ENCODE assay signal across 20 cellular contexts in genomic region chr4:95601342-95601741, GRCh38.
"Had no signal": no experiment of that assay in that cellular context is flagged by ENCODE, and none has a peak within 500 bp of the region (broad histone marks: within the 10 kb centered on the region; RNA-seq: fewer than 3 reads in every experiment).

No MANE protein-coding gene starts in this region.

- ATAC-seq: activated T-helper 17 cell treated with anti-CD3 and anti-CD28 coated beads, Interleukin-2, amount 50 U/mL, for 72 hours; SK-N-SH treated with all-trans-retinoic acid at 6 μM for 48 hours; T-cell had no signal

- DNase-seq: activated B cell treated with CpG ODN at 0.5 μM for 24 hours; activated CD4-positive, alpha-beta memory T cell treated with anti-CD3 and anti-CD28 coated beads, Interleukin-2, amount 10 ng/mL, durations not matched to agents 7 days and 5 days; activated CD4-positive, alpha-beta T cell treated with anti-CD3 and anti-CD28 coated beads for 1 hour; activated CD4-positive, alpha-beta T cell treated with anti-CD3 and anti-CD28 coated beads, Interleukin-2, amount 50 U/mL, for 1 hour; activated gamma-delta T cell; activated naive CD4-positive, alpha-beta T cell treated with anti-CD3 and anti-CD28 coated beads for 36 hours; activated T-cell treated with anti-CD3 and anti-CD28 coated beads for 4 hours; activated T-cell treated with anti-CD3 and anti-CD28 coated beads, Interleukin-2, amount 50 U/mL, for 48 hours; amygdala; cortex of kidney; MG63; NCI-H146; NCI-H187 treated with DMSO at 0.1 percent for 48 hours; NCI-H2081 treated with DMSO at 0.1 percent for 48 hours; NCI-H446; SHP77; T-cell; T-helper 2 cell had no signal
